ENCODE assay signal across 2 cellular contexts in genomic region chr13:26658491-26658890, GRCh38.
TF ChIP-seq lines count a peak whose summit lies in the region.

No MANE protein-coding gene starts in this region.

TF ChIP-seq in SK-N-SH, 30 proteins besides CTCF, POLR2A, EP300 and RAD21 (continued from another document):
- no peak for TF ChIP-seq USF1 (IDR thresholded peaks at IDR 0.05; ENCODE audit: borderline replicate concordance, low read depth)
- TF ChIP-seq MAX (IDR thresholded peaks at IDR 0.05; ENCODE audit: low read depth) = no peak
- peak; percentile 74; the same call in 1 of the 2 replicates for TF ChIP-seq MXI1 (IDR thresholded peaks at IDR 0.05; ENCODE audit: low read depth, low read length)
- TF ChIP-seq TEAD4 (IDR thresholded peaks at IDR 0.05; ENCODE audit: borderline replicate concordance, insufficient read depth) = no peak
- TF ChIP-seq POLR2AphosphoS5 (IDR thresholded peaks at IDR 0.05; ENCODE audit: low read depth, low read length) = no peak
- TF ChIP-seq ZBTB33 (IDR thresholded peaks at IDR 0.05; ENCODE audit: borderline replicate concordance, low read depth) = no peak
- no peak for TF ChIP-seq SMC3 (IDR thresholded peaks at IDR 0.05; ENCODE audit: low read depth, low read length)
- no peak for TF ChIP-seq TAF1 (IDR thresholded peaks at IDR 0.05; ENCODE audit: borderline replicate concordance, low read depth, low read length)
- peak; percentile 56 for TF ChIP-seq CHD2 (IDR thresholded peaks at IDR 0.05; ENCODE audit: low read length, partially characterized antibody)
- no peak for TF ChIP-seq NFIC (IDR thresholded peaks at IDR 0.05; ENCODE audit: borderline replicate concordance)
- no peak for TF ChIP-seq JUND (IDR thresholded peaks at IDR 0.05)
- TF ChIP-seq FOSL2 (IDR thresholded peaks at IDR 0.05; ENCODE audit: borderline replicate concordance, low read depth) = no peak
- TF ChIP-seq IRF3 (IDR thresholded peaks at IDR 0.05; ENCODE audit: low read depth, low read length) = no peak
- TF ChIP-seq EZH2phosphoT487 (IDR thresholded peaks at IDR 0.05; ENCODE audit: borderline replicate concordance, low read depth) = no peak
- TF ChIP-seq USF2 (IDR thresholded peaks at IDR 0.05; ENCODE audit: borderline replicate concordance, low read depth, low read length) = no peak
- no peak for TF ChIP-seq GABPA (IDR thresholded peaks at IDR 0.05; ENCODE audit: low read depth)
- TF ChIP-seq ELF1 (IDR thresholded peaks at IDR 0.05) = no peak
- no peak for TF ChIP-seq MEF2A (IDR thresholded peaks at IDR 0.05; ENCODE audit: borderline replicate concordance, low read depth)
- no peak for TF ChIP-seq REST (IDR thresholded peaks at IDR 0.05; ENCODE audit: low read depth, low read length)
- TF ChIP-seq RCOR1 (IDR thresholded peaks at IDR 0.05; ENCODE audit: low read length) = peak; percentile 54; the same call in 1 of the 2 replicates
- TF ChIP-seq YY1 (IDR thresholded peaks at IDR 0.05; ENCODE audit: low read depth) = no peak
- TF ChIP-seq FOXM1 (IDR thresholded peaks at IDR 0.05; ENCODE audit: low read depth) = no peak
- no peak for TF ChIP-seq SIN3A (IDR thresholded peaks at IDR 0.05; ENCODE audit: borderline replicate concordance, low read depth, low read length)

TF ChIP-seq in SK-N-SH treated with all-trans-retinoic acid at 6 μM for 48 hours, 23 proteins besides CTCF, POLR2A, EP300 and RAD21 (continued from another document):
- TF ChIP-seq POU6F1 (CRISPR knock-in tag; IDR thresholded peaks at IDR 0.05; ENCODE audit: borderline replicate concordance, low read depth) (no peak), BACH2 (CRISPR knock-in tag; IDR thresholded peaks at IDR 0.05; ENCODE audit: borderline replicate concordance) (no peak), ESRRG (CRISPR knock-in tag; IDR thresholded peaks at IDR 0.05) (no peak)
